Comparison of ENCODE assay signal across 20 cellular contexts in the genomic region with DNA sequence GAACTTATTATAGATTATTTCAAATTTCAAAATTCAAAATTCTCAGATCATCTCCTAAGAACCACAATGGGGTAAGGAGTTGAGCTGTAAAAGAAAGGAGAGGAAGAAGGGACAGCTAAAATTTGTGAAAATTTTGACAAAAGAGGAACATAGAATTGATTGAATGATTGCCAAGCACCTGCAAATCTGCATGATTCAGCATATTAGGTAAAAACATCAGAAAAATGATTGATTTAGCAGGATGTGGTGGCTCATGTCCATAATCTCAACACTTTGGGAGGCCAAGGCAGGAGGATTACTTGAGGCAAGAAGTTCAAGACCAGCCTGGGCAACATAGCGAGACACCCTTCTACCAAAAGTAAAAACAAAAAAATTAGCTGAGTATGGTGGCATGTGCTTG.
"Had no signal": no experiment of that assay in that cellular context is flagged by ENCODE, and none has a peak within 500 bp of the region (broad histone marks: within the 10 kb centered on the region; RNA-seq: fewer than 3 reads in every experiment).

No MANE protein-coding gene starts in this region.

- H3K9me3 Mint-ChIP-seq: activated CD4-positive, alpha-beta memory T cell treated with anti-CD3 and anti-CD28 coated beads, Interleukin-2, amount 10 ng/mL, durations not matched to agents 7 days and 5 days; activated naive CD4-positive, alpha-beta T cell treated with anti-CD3 and anti-CD28 coated beads, Interleukin-2, amount 50 U/mL, for 24 hours; T-helper 2 cell treated with Interferon-gamma antibody and Interleukin-4, amounts not matched to agents 5 μg/mL and 100 μg/mL, for 36 hours had no signal

- H3K27ac Mint-ChIP-seq: activated CD4-positive, alpha-beta memory T cell treated with anti-CD3 and anti-CD28 coated beads, Interleukin-2, amount 10 ng/mL, durations not matched to agents 7 days and 5 days; activated CD4-positive, alpha-beta T cell treated with anti-CD3 and anti-CD28 coated beads for 36 hours; activated naive CD4-positive, alpha-beta T cell treated with anti-CD3 and anti-CD28 coated beads, Interleukin-2, amount 50 U/mL, for 24 hours; T-helper 2 cell treated with Interferon-gamma antibody and Interleukin-4, amounts not matched to agents 5 μg/mL and 100 μg/mL, for 36 hours had no signal

- H3K27me3 Mint-ChIP-seq: activated CD4-positive, alpha-beta memory T cell treated with anti-CD3 and anti-CD28 coated beads, Interleukin-2, amount 10 ng/mL, durations not matched to agents 7 days and 5 days; activated CD4-positive, alpha-beta T cell treated with anti-CD3 and anti-CD28 coated beads for 36 hours; activated naive CD4-positive, alpha-beta T cell treated with anti-CD3 and anti-CD28 coated beads, Interleukin-2, amount 50 U/mL, for 24 hours had no signal

- H3K4me3 Mint-ChIP-seq: activated CD4-positive, alpha-beta memory T cell treated with anti-CD3 and anti-CD28 coated beads, Interleukin-2, amount 10 ng/mL, durations not matched to agents 7 days and 5 days; activated CD4-positive, alpha-beta T cell treated with anti-CD3 and anti-CD28 coated beads for 36 hours; activated naive CD4-positive, alpha-beta T cell treated with anti-CD3 and anti-CD28 coated beads, Interleukin-2, amount 50 U/mL, for 24 hours; T-helper 2 cell treated with Interferon-gamma antibody and Interleukin-4, amounts not matched to agents 5 μg/mL and 100 μg/mL, for 36 hours had no signal

- ATAC-seq: activated CD4-positive, alpha-beta T cell treated with anti-CD3 and anti-CD28 coated beads for 36 hours; SK-N-SH treated with all-trans-retinoic acid at 6 μM for 48 hours had no signal

- H3K4me3 ChIP-seq: cardiac muscle cell, SJSA1 had no signal

- H3K27me3 ChIP-seq: brain microvascular endothelial cell, cardiac muscle cell, SJSA1 had no signal

- H3K9me3 ChIP-seq: SJSA1 had no signal

- H3K4me1 ChIP-seq: SJSA1 had no signal

- H3K27ac ChIP-seq: brain microvascular endothelial cell, cardiac muscle cell, SJSA1 had no signal

- DNase-seq: activated CD4-positive, alpha-beta memory T cell treated with anti-CD3 and anti-CD28 coated beads, Interleukin-2, amount 10 ng/mL, durations not matched to agents 7 days and 5 days; activated CD4-positive, alpha-beta T cell treated with anti-CD3 and anti-CD28 coated beads for 36 hours; activated CD4-positive, alpha-beta T cell treated with anti-CD3 and anti-CD28 coated beads, Interleukin-2, amount 50 U/mL, for 1 hour; activated effector memory CD4-positive, alpha-beta T cell treated with Interleukin-2 at 50 U/mL for 16 hours; activated naive CD4-positive, alpha-beta T cell; activated T-cell treated with anti-CD3 and anti-CD28 coated beads for 4 hours; brain microvascular endothelial cell; MM.1S; NCI-H1105; NCI-H1436; NCI-H1694 treated with DMSO at 0.1 percent for 48 hours; NCI-H2029 treated with DMSO at 0.1 percent for 48 hours; NCI-H510A treated with DMSO at 0.1 percent for 48 hours; SHP77; SW 1271 had no signal

- H3K36me3 ChIP-seq: brain microvascular endothelial cell, cardiac muscle cell had no signal
